In the genomic region with DNA sequence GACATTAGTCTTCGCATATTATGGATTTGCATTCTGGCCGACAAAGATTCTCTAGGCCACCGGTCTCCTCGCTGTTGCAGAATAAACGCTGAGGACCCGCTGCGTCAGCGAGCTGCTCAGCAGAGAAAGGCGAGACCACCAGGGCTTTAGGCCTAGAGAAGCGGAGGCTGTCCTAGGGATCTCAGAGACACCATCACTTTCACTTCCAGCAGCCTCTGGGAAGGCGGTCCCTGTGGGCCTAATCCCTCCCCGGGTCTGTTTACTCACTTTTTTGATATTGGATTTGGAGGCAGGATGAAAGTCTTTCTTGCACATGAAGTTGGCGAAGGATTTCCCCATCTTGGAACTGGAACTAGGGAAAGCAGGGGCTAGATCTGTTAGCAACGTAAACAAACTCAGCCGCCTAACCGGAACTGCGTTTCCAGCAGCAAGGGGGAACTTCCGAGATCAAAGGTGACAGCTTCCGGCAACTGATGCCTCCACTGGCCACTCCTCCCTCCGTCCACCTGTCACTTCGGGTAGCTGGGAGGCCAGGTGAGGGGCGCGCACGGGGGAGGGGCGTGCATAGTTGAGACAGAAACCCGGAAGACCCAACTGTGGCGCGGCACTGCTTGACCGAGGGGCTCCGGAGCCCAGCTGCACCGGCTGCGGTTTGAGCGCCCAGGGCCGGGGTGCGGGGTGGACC, we compare ENCODE assay signal across 8 cellular contexts. TPM values are rescaled to one million over a fixed set of nuclear protein-coding genes. Genes with fewer than 3 reads are reported as not detected.
DNase-seq lines count a peak whose midpoint lies in the region; FAIRE-seq and TF ChIP-seq lines count a peak whose summit lies in the region.

TSS of gene SCRN3 (plus strand) at position 447 of the 685 bp plus-strand sequence. CDS start 2,554 bp downstream, outside the sequence.

- H3K27ac ChIP-seq in mesodermal cell (ENCODE audit: low read depth, low read length, severe bottlenecking): peak within 1 kb of the TSS; percentile 85

- H3K36me3 ChIP-seq in NT2/D1 (ENCODE audit: insufficient read depth, insufficient read length, low read length): peaks cover 4% of the 10 kb centered on the region
- peaks cover 12% of the 10 kb centered on the region for H3K36me3 ChIP-seq in mesodermal cell (ENCODE audit: control insufficient read depth, insufficient read depth, low read length)

- peak within 1 kb of the TSS; percentile 93 for H3K4me3 ChIP-seq in NT2/D1 (ENCODE audit: insufficient read length, low read depth)
- peak within 1 kb of the TSS; percentile 89 for H3K4me3 ChIP-seq in mesodermal cell (ENCODE audit: extremely low read depth, insufficient read depth, low read length, poor library complexity, severe bottlenecking)

- peak; percentile 18 for FAIRE-seq in endometrium (lab: Jason Lieb, UNC)

- 1 to 2% methylated on average over 22 to 25 of the region's 35 CpGs for WGBS in mesodermal cell (ENCODE audit: insufficient coverage in 2 of 2), 2 experiments

- peak within 1 kb of the TSS; percentile 87 for H3K9ac ChIP-seq in NT2/D1 (ENCODE audit: insufficient read length, low read depth)

- no peaks in the 10 kb centered on the region for H3K27me3 ChIP-seq in NT2/D1 (ENCODE audit: insufficient read depth, insufficient read length)

- DNase-seq in COR-L47 (lab: John Stamatoyannopoulos, UW): peak; percentile 84
- peak; percentile 93 for DNase-seq in GM20000 (ENCODE audit: low spot score)
- peak; percentile 81 for DNase-seq in HT-29 (ENCODE audit: low spot score)
- DNase-seq in NT2/D1 (ENCODE audit: low read depth, low spot score): peak; percentile 63
- DNase-seq in activated CD8-positive, alpha-beta memory T cell treated with anti-CD3 and anti-CD28 coated beads, Interleukin-2, amount 50 U/mL, for 24 hours (ENCODE audit: extremely low read depth): peak; percentile 50
- peak; percentile 46 to 63 for DNase-seq in stimulated activated CD8-positive, alpha-beta memory T cell treated with anti-CD3 and anti-CD28 coated beads, Interleukin-15, amount 100 ng/mL, for 4 hours (ENCODE audit: low read depth in 2 of 2)

- H3K4me1 ChIP-seq in NT2/D1 (ENCODE audit: insufficient read depth, insufficient read length) (no peaks in the 10 kb centered on the region), mesodermal cell (ENCODE audit: control insufficient read depth, insufficient read depth, low read length, poor library complexity, severe bottlenecking) (no peaks in the 10 kb centered on the region)

- TF ChIP-seq CTCF in GM20000 (IDR thresholded peaks at IDR 0.05; ENCODE audit: extremely low read depth, missing control alignments): no peak

- H3K9me3 ChIP-seq in NT2/D1 (ENCODE audit: insufficient read depth, low read length) (no peaks in the 10 kb centered on the region), mesodermal cell (ENCODE audit: control insufficient read depth, low read length) (no peaks in the 10 kb centered on the region)

RNA-seq across cellular contexts. Expression of gene SCRN3, which starts in this region (rescaled TPM):
- 3.2 and 12.0 TPM in 2 replicates for total RNA-seq in HT-29 (2014; rRNA removed; shearing (Covaris generic))
- polyA plus RNA-seq in mesodermal cell (2013, experiment 1 of 2): 16.7 TPM
- 21.1 TPM for polyA plus RNA-seq in mesodermal cell (2013, experiment 2 of 2)

Comparison
In these comparisons a context has a peak if more than half of its experiments do, and no peak if none do; other contexts are left out.
1. Peak in every context shown above with its lines: DNase-seq, H3K4me3 ChIP-seq and H3K27ac ChIP-seq.